8 cellular contexts compared by ENCODE assay signal in genomic region chr9:130712564-130713285, GRCh38.
DNase-seq lines count a peak whose midpoint lies in the region; ATAC-seq, FAIRE-seq and TF ChIP-seq lines count a peak whose summit lies in the region.

No MANE protein-coding gene starts in this region.

- peak; percentile 93 for FAIRE-seq in A204.1 (lab: Jason Lieb, UNC)

- H3K27ac ChIP-seq in brain microvascular endothelial cell: peak overlapping the region; percentile 93

- peak overlapping the region; percentile 83 for H3K4me3 ChIP-seq in brain microvascular endothelial cell (ENCODE audit: low read depth, low read length)
- peak overlapping the region; percentile 78 for H3K4me3 ChIP-seq in iPS-11a (ENCODE audit: low read depth, low read length)
- peak overlapping the region; percentile 87 for H3K4me3 ChIP-seq in skeletal muscle cell (ENCODE audit: low read depth, low read length)

- H3K27me3 ChIP-seq in brain microvascular endothelial cell (replicated peaks): no peaks in the 10 kb centered on the region

- no peak for TF ChIP-seq CTCF in brain microvascular endothelial cell (IDR thresholded peaks at IDR 0.05; ENCODE audit: low read depth, low read length, missing control alignments)

- ATAC-seq in GM18858 (IDR thresholded peaks at IDR 0.05; ENCODE audit: unreplicated experiment) (peak; percentile 93), HG03066 (IDR thresholded peaks at IDR 0.05; ENCODE audit: low read depth, unreplicated experiment) (peak; percentile 94)

- DNase-seq in NCI-H2107 treated with DMSO at 0.1 percent for 48 hours (lab: John Stamatoyannopoulos, UW; ENCODE audit: unreplicated experiment) (peak; percentile 74), UCSD-AML1 (lab: John Stamatoyannopoulos, UW; ENCODE audit: unreplicated experiment) (peak; percentile 96), brain microvascular endothelial cell (peak; percentile 99), skeletal muscle cell (ENCODE audit: low read depth) (peak; percentile 96)

- no peaks in the 10 kb centered on the region for H3K36me3 ChIP-seq in brain microvascular endothelial cell (replicated peaks)

- in situ Hi-C loops in brain microvascular endothelial cell (cut with HindIII; ENCODE audit: low pct_ligation_motif_present, low sequenced_read_pairs): loop anchor here (25.0 kb wide), 1 partner anchor 150 kb away; no protein-coding TSS in a partner anchor

Comparison
In these comparisons a context has a peak if more than half of its experiments do, and no peak if none do; other contexts are left out.
1. Peak in every context shown above with its lines: DNase-seq, ATAC-seq, H3K4me3 ChIP-seq and H3K27ac ChIP-seq.